Comparison of ENCODE assay signal across 8 cellular contexts in genomic region chr20:3847419-3847940, GRCh38. TPM values are rescaled to one million over a fixed set of nuclear protein-coding genes. Genes with fewer than 3 reads are reported as not detected.
DNase-seq lines count a peak whose midpoint lies in the region; ATAC-seq and TF ChIP-seq lines count a peak whose summit lies in the region.

No MANE protein-coding gene starts in this region.

- peaks cover 5% of the 10 kb centered on the region for H3K36me3 Mint-ChIP-seq in central memory CD8-positive, alpha-beta T cell (ENCODE audit: insufficient read depth)

- no peaks in the 10 kb centered on the region for H3K27me3 Mint-ChIP-seq in central memory CD8-positive, alpha-beta T cell

- peaks cover 30% of the 10 kb centered on the region for H3K4me1 Mint-ChIP-seq in central memory CD8-positive, alpha-beta T cell

- TF ChIP-seq CTCF in AG09309 (IDR thresholded peaks at IDR 0.05; ENCODE audit: control insufficient read depth, insufficient read depth, low read depth, low read length, missing control alignments) (no peak), GM10266 (IDR thresholded peaks at IDR 0.05; ENCODE audit: control insufficient read depth, insufficient read depth, low read depth, missing control alignments) (no peak)

- ATAC-seq in central memory CD8-positive, alpha-beta T cell (replicated peaks; ENCODE audit: extremely low read depth, poor library complexity, severe bottlenecking): no peak

- no peaks in the 10 kb centered on the region for H3K4me1 ChIP-seq in HUES64 (ENCODE audit: insufficient read depth, low read length)

- H3K27me3 ChIP-seq in HUES64 (ENCODE audit: insufficient read depth, low read length): no peaks in the 10 kb centered on the region

- H3K9ac ChIP-seq in HUES64 (ENCODE audit: low read depth, low read length): peak overlapping the region; percentile 87

- H3K4me3 ChIP-seq in AG09309 (ENCODE audit: control insufficient read depth, low read depth, low read length) (peak overlapping the region; percentile 84), HUES64 (ENCODE audit: low read length) (peak overlapping the region; percentile 98)

- DNase-seq in AG09309 (ENCODE audit: low read depth) (no peak), midbrain (lab: John Stamatoyannopoulos, UW) (peak; percentile 38), NCI-H510A treated with DMSO at 0.1 percent for 48 hours (lab: John Stamatoyannopoulos, UW) (no peak), pons (ENCODE audit: low spot score) (no peak), GM10266 (ENCODE audit: extremely low spot score) (no peak), NCI-H1694 treated with DMSO at 0.1 percent for 48 hours (lab: John Stamatoyannopoulos, UW) (no peak)
- no peak for DNase-seq in central memory CD8-positive, alpha-beta T cell (ENCODE audit: low spot score in 2 of 2)

- no peaks in the 10 kb centered on the region for H3K36me3 ChIP-seq in HUES64 (ENCODE audit: insufficient read depth, low read length)

- no peaks in the 10 kb centered on the region for H3K9me3 Mint-ChIP-seq in central memory CD8-positive, alpha-beta T cell

- peak overlapping the region; percentile 87 for H3K4me3 Mint-ChIP-seq in central memory CD8-positive, alpha-beta T cell

- peak overlapping the region; percentile 91 for H3K27ac Mint-ChIP-seq in central memory CD8-positive, alpha-beta T cell (ENCODE audit: low read depth)

- WGBS in HUES64: 48% methylated on average over 8 of the region's 8 CpGs

- H3K27ac ChIP-seq in HUES64 (ENCODE audit: low read depth, low read length): no peak overlapping the region

- no peaks in the 10 kb centered on the region for H3K9me3 ChIP-seq in HUES64 (ENCODE audit: insufficient read depth, low read depth, low read length)

RNA-seq across cellular contexts. Expression of gene MAVS, which starts 0.8 kb away (rescaled TPM):
- 9.5 TPM for polyA plus RNA-seq in HUES64 (2013, experiment 1 of 2)
- polyA plus RNA-seq in HUES64 (2013, experiment 2 of 2): 12.2 TPM

RNA-seq across cellular contexts. Expression of gene AP5S1, which starts 27.1 kb away (rescaled TPM):
- polyA plus RNA-seq in HUES64 (2013, experiment 1 of 2): 3.4 TPM
- 3.0 TPM for polyA plus RNA-seq in HUES64 (2013, experiment 2 of 2)

RNA-seq across cellular contexts. Expression of gene PANK2, which starts 41.7 kb away (rescaled TPM):
- polyA plus RNA-seq in HUES64 (2013, experiment 1 of 2): 30.1 TPM
- 33.2 TPM for polyA plus RNA-seq in HUES64 (2013, experiment 2 of 2)

RNA-seq across cellular contexts. Expression of gene CDC25B, which starts 51.4 kb away (rescaled TPM):
- 18.9 TPM for polyA plus RNA-seq in HUES64 (2013, experiment 1 of 2)
- 22.4 TPM for polyA plus RNA-seq in HUES64 (2013, experiment 2 of 2)
